In the genomic region with DNA sequence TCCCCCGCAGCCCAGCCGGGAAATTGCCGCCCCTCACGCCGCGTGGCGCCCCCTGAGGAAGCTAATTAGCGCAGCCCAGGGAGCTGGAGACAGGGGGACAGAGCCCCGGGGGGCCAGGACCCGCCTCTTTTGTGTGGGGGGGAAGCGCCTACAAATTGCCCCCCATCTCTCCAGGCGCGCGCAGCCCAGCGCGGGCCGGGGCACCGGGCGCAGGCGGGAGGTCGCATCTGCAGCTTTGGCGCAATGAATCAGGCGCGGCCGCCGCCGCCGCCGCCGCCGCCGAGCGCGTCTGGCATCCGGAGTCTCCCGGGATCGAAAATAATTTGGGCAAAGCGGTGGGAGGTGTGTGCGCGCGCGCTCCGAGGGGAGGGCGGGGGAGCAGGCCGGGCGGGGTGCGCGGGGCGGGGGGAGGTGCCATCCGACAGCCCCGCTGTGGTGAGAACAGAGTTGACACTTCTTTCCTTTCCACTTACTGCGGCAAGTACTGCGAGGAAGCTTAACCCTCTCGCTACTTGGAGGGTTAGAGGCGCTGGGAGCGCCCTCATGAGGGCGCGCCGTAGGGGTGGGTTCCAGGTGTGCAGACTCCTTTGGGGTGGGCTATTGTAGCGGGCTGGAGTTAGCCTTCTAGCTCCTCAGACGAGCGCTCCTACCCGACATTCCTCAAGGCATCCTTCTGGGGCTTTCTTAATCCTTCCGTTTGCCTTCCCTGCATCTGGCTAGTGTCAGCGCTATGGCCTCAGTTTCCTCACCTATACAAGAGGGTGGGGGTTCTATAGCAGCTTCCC, we compare ENCODE assay signal across 8 cellular contexts.
DNase-seq lines count a peak whose midpoint lies in the region; ATAC-seq lines count a peak whose summit lies in the region.

No MANE protein-coding gene starts in this region.

- peaks cover 3 to 4% of the 10 kb centered on the region in 2 donors for H3K27me3 ChIP-seq in duodenal mucosa (ENCODE audit: control insufficient read depth in 1 of 2, insufficient read depth in 2 of 2, low read length in 2 of 2)

- H3K9ac ChIP-seq in duodenal mucosa (ENCODE audit: low read depth in 1 of 2, low read length in 2 of 2): no peak overlapping the region

- peak; percentile 58 for ATAC-seq in GM18870 (IDR thresholded peaks at IDR 0.05; ENCODE audit: unreplicated experiment)

- no peaks in the 10 kb centered on the region for H3K9me3 ChIP-seq in duodenal mucosa (ENCODE audit: control insufficient read depth in 1 of 2, low read length in 2 of 2)

- H3K4me1 ChIP-seq in duodenal mucosa (ENCODE audit: control insufficient read depth in 1 of 2, insufficient read depth in 2 of 2, low read length in 2 of 2): peaks cover 21% of the 10 kb centered on the region in 2 donors

- in situ Hi-C loops in ACHN (cut with HindIII; ENCODE audit: low pct_ligation_motif_present, low pct_unique_long_range_greater_than_20kb, low sequenced_read_pairs): no loop called here

- peak overlapping the region; percentile 73 for H3K4me3 Mint-ChIP-seq in activated CD4-positive, alpha-beta T cell treated with anti-CD3 and anti-CD28 coated beads, Interleukin-2, amount 10 ng/mL, durations not matched to agents 24 days and 14 days

- DNase-seq in ACHN: peak; percentile 66
- DNase-seq in NCI-H2171 (lab: John Stamatoyannopoulos, UW): peak; percentile 79
- peak; percentile 78 for DNase-seq in activated CD4-positive, alpha-beta T cell treated with anti-CD3 and anti-CD28 coated beads, Interleukin-2, amount 10 ng/mL, durations not matched to agents 24 days and 14 days
- DNase-seq in medulla oblongata (ENCODE audit: extremely low spot score): peak; percentile 52
- DNase-seq in stimulated activated CD8-positive, alpha-beta memory T cell treated with anti-CD3 and anti-CD28 coated beads, Interleukin-2, amount 100 ng/mL, for 48 hours (ENCODE audit: low read depth in 2 of 2): peak; percentile 39 to 50
- no peak for DNase-seq in GM19238 (ENCODE audit: insufficient read length, low spot score)

- no peaks in the 10 kb centered on the region for H3K36me3 Mint-ChIP-seq in activated CD4-positive, alpha-beta T cell treated with anti-CD3 and anti-CD28 coated beads, Interleukin-2, amount 10 ng/mL, durations not matched to agents 24 days and 14 days (ENCODE audit: low read depth)

- H3K27ac Mint-ChIP-seq in activated CD4-positive, alpha-beta T cell treated with anti-CD3 and anti-CD28 coated beads, Interleukin-2, amount 10 ng/mL, durations not matched to agents 24 days and 14 days: no peak overlapping the region

- H3K4me3 ChIP-seq in duodenal mucosa (ENCODE audit: low read depth in 1 of 2, low read length in 2 of 2): peak overlapping the region; percentile 63 to 66

- H3K9me3 Mint-ChIP-seq in activated CD4-positive, alpha-beta T cell treated with anti-CD3 and anti-CD28 coated beads, Interleukin-2, amount 10 ng/mL, durations not matched to agents 24 days and 14 days: no peaks in the 10 kb centered on the region

- H3K27me3 Mint-ChIP-seq in activated CD4-positive, alpha-beta T cell treated with anti-CD3 and anti-CD28 coated beads, Interleukin-2, amount 10 ng/mL, durations not matched to agents 24 days and 14 days: peaks cover 42% of the 10 kb centered on the region

- H3K4me1 Mint-ChIP-seq in activated CD4-positive, alpha-beta T cell treated with anti-CD3 and anti-CD28 coated beads, Interleukin-2, amount 10 ng/mL, durations not matched to agents 24 days and 14 days: peaks cover 13% of the 10 kb centered on the region

- H3K36me3 ChIP-seq in duodenal mucosa (ENCODE audit: control insufficient read depth in 1 of 2, insufficient read depth in 2 of 2, low read length in 2 of 2): no peaks in the 10 kb centered on the region

- no peak overlapping the region for H3K27ac ChIP-seq in duodenal mucosa (ENCODE audit: low read depth, low read length)

- intact Hi-C loops in activated CD4-positive, alpha-beta T cell treated with anti-CD3 and anti-CD28 coated beads, Interleukin-2, amount 10 ng/mL, durations not matched to agents 24 days and 14 days (cut with micrococcal nuclease): loop anchor here (2.0 kb wide), 3 partner anchors 36 to 74 kb away; a partner anchor contains a TSS
